In genomic region chr5:97181856-97182545, GRCh38 we compare ENCODE assay signal across 8 cellular contexts. TPM values are rescaled to one million over a fixed set of nuclear protein-coding genes. Genes with fewer than 3 reads are reported as not detected.
DNase-seq lines count a peak whose midpoint lies in the region; ATAC-seq, FAIRE-seq and TF ChIP-seq lines count a peak whose summit lies in the region.

No MANE protein-coding gene starts in this region.

- intact Hi-C loops in left ventricle myocardium superior (cut with micrococcal nuclease) = no loop called here
- intact Hi-C loops in GM12878 (cut with micrococcal nuclease; ENCODE audit: unreplicated experiment) = loop anchor here (10.0 kb wide), 1 partner anchor 1743 kb away; the partner anchor contains the start of gene CHD1

- H3K27ac ChIP-seq in right atrium auricular region (no peak overlapping the region), GM12878 (ENCODE audit: control insufficient read depth, insufficient read depth) (peak overlapping the region; percentile 94), mesenchymal stem cell (ENCODE audit: low read length, poor library complexity, severe bottlenecking) (no peak overlapping the region)

- POLR2A ChIA-PET in GM12878 (lab: Charles Lee) = interaction anchor here (0.6 to 0.8 kb wide), 3 partner anchors 9 to 521 kb away, joined by 3 read pairs; no protein-coding TSS in a partner anchor

- no peak overlapping the region for H4K8ac ChIP-seq in mesenchymal stem cell (ENCODE audit: low read length)

- peaks cover 28% of the 10 kb centered on the region for H3K79me2 ChIP-seq in GM12878 (ENCODE audit: control insufficient read depth, insufficient read depth, low read length)

- H3K4ac ChIP-seq in mesenchymal stem cell (ENCODE audit: low read depth in 1 of 2, low read length in 2 of 2) = no peak overlapping the region

- no peak overlapping the region for H3K23ac ChIP-seq in mesenchymal stem cell (ENCODE audit: low read length in 2 of 2)

- no peak overlapping the region for H2BK15ac ChIP-seq in mesenchymal stem cell (ENCODE audit: low read depth, poor library complexity, severe bottlenecking)

- no peak for TF ChIP-seq EP300 in GM12878 (IDR thresholded peaks at IDR 0.05; ENCODE audit: borderline replicate concordance in 1 of 2, control insufficient read depth in 1 of 2, low read depth in 2 of 2, low read length in 2 of 2)

- ATAC-seq in left ventricle myocardium superior (no peak), GM12878 (no peak), HG03196 (IDR thresholded peaks at IDR 0.05; ENCODE audit: unreplicated experiment) (no peak)

- H3K27me3 ChIP-seq in right atrium auricular region (no peaks in the 10 kb centered on the region), GM12878 (replicated peaks in 1 of 2; ENCODE audit: control insufficient read depth in 2 of 2, insufficient read depth in 2 of 2, low read length in 1 of 2) (no peaks in the 10 kb centered on the region), mesenchymal stem cell (ENCODE audit: control insufficient read depth in 1 of 2, insufficient read depth in 1 of 2, low read length in 2 of 2) (no peaks in the 10 kb centered on the region)

- H3K4me3 ChIP-seq in right atrium auricular region (peak overlapping the region; percentile 75 to 79), GM12878 (peak overlapping the region; percentile 99), mesenchymal stem cell (ENCODE audit: insufficient read depth in 1 of 2, low read depth in 1 of 2, low read length in 2 of 2) (peak overlapping the region in 1 of 2 experiments; percentile 88)

- in situ Hi-C loops in GM12878 (cut with MboI) = loop anchor here (25.0 kb wide), 1 partner anchor 1855 kb away; no protein-coding TSS in a partner anchor

- DNase-seq in right atrium auricular region (ENCODE audit: low spot score) = no peak
- DNase-seq in left ventricle myocardium superior = no peak
- no peak for DNase-seq in GM12878 (ENCODE audit: low read depth, low spot score)
- peak; percentile 28 for DNase-seq in mesenchymal stem cell
- DNase-seq in SW 1271 (lab: John Stamatoyannopoulos, UW) = no peak
- DNase-seq in 8988T = no peak
- no peak for DNase-seq in NCI-H2227 treated with DMSO at 0.1 percent for 48 hours (lab: John Stamatoyannopoulos, UW)

- TF ChIP-seq POLR2A in GM12878 (IDR thresholded peaks at IDR 0.05; ENCODE audit: low read depth, low read length) = no peak

- H2AFZ ChIP-seq in GM12878 (ENCODE audit: control insufficient read depth, low read depth, low read length) (no peak overlapping the region), mesenchymal stem cell (ENCODE audit: low read depth, low read length) (no peak overlapping the region)

- peaks cover 15% of the 10 kb centered on the region for H3K79me1 ChIP-seq in mesenchymal stem cell (replicated peaks; ENCODE audit: low read length, poor library complexity, severe bottlenecking)

- WGBS in GM12878 (ENCODE audit: insufficient coverage, insufficient replicate concordance, low lambda C conversion rate, missing lambda C conversion rate) = 93% methylated on average over 4 of the region's 4 CpGs
- 96% methylated on average over 4 of the region's 4 CpGs for WGBS in mesenchymal stem cell

- no peak overlapping the region for H3K18ac ChIP-seq in mesenchymal stem cell (ENCODE audit: low read depth in 1 of 2, low read length in 2 of 2)

- SMC1A ChIA-PET in GM12878 (lab: Charles Lee; ENCODE audit: uncharacterized antibody, unreplicated experiment) = interaction anchor here (0.6 to 2.3 kb wide), 9 partner anchors 8 to 430 kb away, joined by 3 to 10 read pairs (median 6); no protein-coding TSS in a partner anchor

- H3K36me3 ChIP-seq in right atrium auricular region = peaks cover 21% of the 10 kb centered on the region
- H3K36me3 ChIP-seq in GM12878 (ENCODE audit: control insufficient read depth in 2 of 2, insufficient read depth in 2 of 2, low read length in 1 of 2) = peaks cover 3 to 11% of the 10 kb centered on the region in 2 experiments; a peak in 3 of 4 replicates
- H3K36me3 ChIP-seq in mesenchymal stem cell (ENCODE audit: control insufficient read depth in 1 of 2, insufficient read depth in 2 of 2, low read depth in 1 of 2, low read length in 2 of 2) = peaks cover 5 to 34% of the 10 kb centered on the region in 2 experiments

- no peak for FAIRE-seq in GM12878 (lab: Jason Lieb, UNC)

- H4K91ac ChIP-seq in mesenchymal stem cell (ENCODE audit: low read length) = no peak overlapping the region

- CTCF ChIA-PET in GM12878 (lab: Yijun Ruan, JAX) = interaction anchor here (0.9 to 3.4 kb wide), 3 partner anchors 18 to 46 kb away, joined by 3 to 16 read pairs (median 7); no protein-coding TSS in a partner anchor

- BruUV-seq in GM12878 (replicated peaks; lab: Mats Ljungman, UMichigan) = no TSS peak

- no peak overlapping the region for H2BK12ac ChIP-seq in mesenchymal stem cell (ENCODE audit: low read length in 2 of 2)

- TF ChIP-seq CTCF in right atrium auricular region (IDR thresholded peaks at IDR 0.05) (no peak), GM12878 (IDR thresholded peaks at IDR 0.05 in 2 of 3, conservative IDR thresholded peaks at IDR 0.05 in 1 of 3; ENCODE audit: control insufficient read depth in 2 of 3, extremely low read depth in 1 of 3, insufficient read depth in 1 of 3, low read depth in 3 of 3, low read length in 3 of 3) (no peak)

- no peak for TF ChIP-seq RAD21 in GM12878 (IDR thresholded peaks at IDR 0.05; ENCODE audit: insufficient read depth, low read depth, low read length)

- H3K9me3 ChIP-seq in right atrium auricular region (no peaks in the 10 kb centered on the region), GM12878 (replicated peaks; ENCODE audit: control insufficient read depth, insufficient read depth, low read length) (no peaks in the 10 kb centered on the region; the same call in 1 of the 3 replicates), mesenchymal stem cell (ENCODE audit: control insufficient read depth, low read length) (no peaks in the 10 kb centered on the region)

- H3K4me2 ChIP-seq in GM12878 (ENCODE audit: control insufficient read depth, insufficient read depth) (peak overlapping the region; percentile 72), mesenchymal stem cell (ENCODE audit: low read length, poor library complexity, severe bottlenecking) (peak overlapping the region; percentile 79)

- H3K9ac ChIP-seq in GM12878 (ENCODE audit: control insufficient read depth, insufficient read depth, low read length) (peak overlapping the region; percentile 93), mesenchymal stem cell (ENCODE audit: low read length) (peak overlapping the region; percentile 97)

- no peaks in the 10 kb centered on the region for H4K20me1 ChIP-seq in GM12878 (ENCODE audit: control insufficient read depth, insufficient read depth)

- H3K14ac ChIP-seq in mesenchymal stem cell (ENCODE audit: low read length in 2 of 2) = peak overlapping the region in 1 of 2 experiments; percentile 80

- no peak overlapping the region for H2AK5ac ChIP-seq in mesenchymal stem cell (ENCODE audit: low read length, severe bottlenecking)

- H3K4me1 ChIP-seq in right atrium auricular region (peaks cover 0 to 21% of the 10 kb centered on the region in 2 donors), GM12878 (ENCODE audit: control insufficient read depth, insufficient read depth, low read length) (peaks cover 11% of the 10 kb centered on the region), mesenchymal stem cell (ENCODE audit: control insufficient read depth, insufficient read depth, low read depth, low read length) (peaks cover 3% of the 10 kb centered on the region)

- RAD21 ChIA-PET in GM12878 (lab: Charles Lee; ENCODE audit: unreplicated experiment) = interaction anchor here (1.1 to 1.2 kb wide), 2 partner anchors 17 to 311 kb away, joined by 3 read pairs; no protein-coding TSS in a partner anchor

- no peak overlapping the region for H2BK120ac ChIP-seq in mesenchymal stem cell (ENCODE audit: low read depth, low read length)

- no peak overlapping the region for H2BK5ac ChIP-seq in mesenchymal stem cell (ENCODE audit: low read depth, low read length, poor library complexity, severe bottlenecking)

RNA-seq across cellular contexts. Expression of gene RIOK2, which starts 1.0 kb away (rescaled TPM):
- total RNA-seq in right atrium auricular region (10 to 100 TPM; 19.2 to 20.4 TPM), left ventricle myocardium superior (25.0 TPM), GM12878 (2014; rRNA removed) (27.3 and 32.9 TPM in 2 replicates), GM12878 (2014; rRNA removed; fragmentation: Illumina TruSeq; extraction: Trizol) (35.1 and 37.5 TPM in 2 replicates), GM12878 (2021) (29.0 and 31.2 TPM in 2 replicates)
- 59.5 and 71.9 TPM in 2 replicates for total RNA-seq in GM12878 (2013; cell fraction: nucleolus; rRNA removed)
- 10.4 TPM for polyA plus RNA-seq in GM12878 (2011; ENCODE audit: low read depth)
- polyA plus RNA-seq in GM12878 (2011; rRNA removed) (27.1 and 57.9 TPM in 2 replicates), GM12878 (2014; fragmentation: Illumina TruSeq; extraction: Trizol) (23.0 and 30.5 TPM in 2 replicates), GM12878 (2014; fragmentation: Nextera tagmentation; extraction: Ambion mirVana) (10 to 100 TPM; 55.9 to 59.3 TPM), GM12878 (2014; rRNA removed) (23.9 and 26.1 TPM in 2 replicates), GM12878 (2016; fragmentation: Nextera tagmentation; extraction: Ambion mirVana) (10 to 100 TPM; 64.7 to 69.1 TPM)
- polyA plus RNA-seq in GM12878 (2011; cell fraction: cytosol; rRNA removed) = 4.5 and 4.9 TPM in 2 replicates
- 12.7 and 14.3 TPM in 2 replicates for polyA plus RNA-seq in GM12878 (2011; cell fraction: nucleus; rRNA removed)
- 19.4 and 23.0 TPM in 2 replicates for polyA plus RNA-seq in GM12878 (2012)
- 26.0 and 29.9 TPM in 2 replicates for polyA minus RNA-seq in GM12878 (2011; rRNA and poly(A)+ RNA removed)
- 4.3 and 10.9 TPM in 2 replicates for polyA minus RNA-seq in GM12878 (2011; cell fraction: cytosol; rRNA and poly(A)+ RNA removed)
- 36.9 and 80.7 TPM in 2 replicates for polyA minus RNA-seq in GM12878 (2011; cell fraction: nucleus; rRNA and poly(A)+ RNA removed)
- polyA plus RNA-seq in mesenchymal stem cell (2013, experiment 1 of 2) = 25.9 TPM
- polyA plus RNA-seq in mesenchymal stem cell (2013, experiment 2 of 2) = 26.7 TPM

RNA-seq across cellular contexts. Expression of gene LIX1, which starts 39.6 kb away (rescaled TPM):
- total RNA-seq in right atrium auricular region (not detected), left ventricle myocardium superior (not detected), GM12878 (2014; rRNA removed) (not detected in 2 replicates), GM12878 (2014; rRNA removed; fragmentation: Illumina TruSeq; extraction: Trizol) (0.05 TPM in 1 of 2 replicates, not detected in the other), GM12878 (2021) (not detected in 2 replicates)
- total RNA-seq in GM12878 (2013; cell fraction: nucleolus; rRNA removed) = not detected in 2 replicates
- not detected for polyA plus RNA-seq in GM12878 (2011; ENCODE audit: low read depth)
- polyA plus RNA-seq in GM12878 (2011; rRNA removed) (not detected in 2 replicates), GM12878 (2014; fragmentation: Illumina TruSeq; extraction: Trizol) (0.07 TPM in 1 of 2 replicates, not detected in the other), GM12878 (2014; fragmentation: Nextera tagmentation; extraction: Ambion mirVana) (under 1 TPM; 0.02 TPM), GM12878 (2014; rRNA removed) (not detected in 2 replicates), GM12878 (2016; fragmentation: Nextera tagmentation; extraction: Ambion mirVana) (under 1 TPM; 0.04 to 0.05 TPM)
- not detected in 2 replicates for polyA plus RNA-seq in GM12878 (2011; cell fraction: cytosol; rRNA removed)
- not detected in 2 replicates for polyA plus RNA-seq in GM12878 (2011; cell fraction: nucleus; rRNA removed)
- polyA plus RNA-seq in GM12878 (2012) = 0.03 and 0.05 TPM in 2 replicates
- not detected in 2 replicates for polyA minus RNA-seq in GM12878 (2011; rRNA and poly(A)+ RNA removed)
- polyA minus RNA-seq in GM12878 (2011; cell fraction: cytosol; rRNA and poly(A)+ RNA removed) = not detected in 2 replicates
- not detected in 2 replicates for polyA minus RNA-seq in GM12878 (2011; cell fraction: nucleus; rRNA and poly(A)+ RNA removed)
- polyA plus RNA-seq in mesenchymal stem cell (2013, experiment 1 of 2) = not detected
- not detected for polyA plus RNA-seq in mesenchymal stem cell (2013, experiment 2 of 2)
